ENCODE assay signal across 34 cellular contexts in genomic region chr1:209948155-209948554, GRCh38.
"Had no signal": no experiment of that assay in that cellular context is flagged by ENCODE, and none has a peak within 500 bp of the region (broad histone marks: within the 10 kb centered on the region; RNA-seq: fewer than 3 reads in every experiment).

No MANE protein-coding gene starts in this region.

- H3K4me3 ChIP-seq: MG63 had no signal

- DNase-seq: Karpas-422, Kasumi-1, MG63, MM.1S, MV-4-11, NCI-H1048, NCI-H1092, NCI-H1092 treated with DMSO at 0.1 percent for 48 hours, NCI-H1105, NCI-H1105 treated with DMSO at 0.1 percent for 48 hours, NCI-H1417, NCI-H1417 treated with DMSO at 0.1 percent for 48 hours, NCI-H1436, NCI-H1436 treated with DMSO at 0.1 percent for 48 hours, NCI-H146, NCI-H1694, NCI-H1694 treated with DMSO at 0.1 percent for 48 hours, NCI-H187, NCI-H187 treated with DMSO at 0.1 percent for 48 hours, NCI-H1930, NCI-H2029, NCI-H2029 treated with DMSO at 0.1 percent for 48 hours, NCI-H2081, NCI-H2081 treated with DMSO at 0.1 percent for 48 hours, NCI-H2107, NCI-H2171, NCI-H2171 treated with DMSO at 0.1 percent for 48 hours, NCI-H2227 treated with DMSO at 0.1 percent for 48 hours, NCI-H226, NCI-H345, NCI-H446, NCI-H446 treated with DMSO at 0.1 percent for 48 hours, NCI-H510A, NCI-H510A treated with DMSO at 0.1 percent for 48 hours had no signal

- H3K36me3 ChIP-seq: MG63 had no signal

- H3K9me3 ChIP-seq: MG63 had no signal
